23 cellular contexts compared by ENCODE assay signal in the genomic region with DNA sequence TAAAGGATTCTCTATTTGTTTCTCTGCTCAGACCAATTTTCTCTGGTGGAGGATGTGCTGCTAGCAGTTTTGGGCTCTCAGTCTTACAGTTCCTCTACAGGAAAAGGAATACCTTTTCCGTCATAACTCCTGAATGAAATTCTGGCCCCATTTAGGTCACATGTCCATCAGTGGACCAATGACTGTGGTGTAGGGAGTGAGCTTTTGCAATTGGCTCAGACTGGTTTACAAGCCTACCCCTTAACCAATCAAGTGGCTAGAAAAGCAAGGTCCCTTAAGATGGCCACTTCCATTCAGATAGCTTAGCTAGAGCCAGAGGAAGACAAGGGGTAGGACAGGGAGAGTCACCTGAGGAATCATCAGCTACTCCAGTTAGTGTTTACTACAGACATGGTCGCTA.
"Had no signal": no experiment of that assay in that cellular context is flagged by ENCODE, and none has a peak within 500 bp of the region (broad histone marks: within the 10 kb centered on the region; RNA-seq: fewer than 3 reads in every experiment).

No MANE protein-coding gene starts in this region.

- H3K9me3 ChIP-seq: ascending aorta, body of pancreas had no signal

- ATAC-seq: activated T-cell treated with anti-CD3 and anti-CD28 coated beads, Interleukin-2, amount 50 U/mL, for 4 hours; body of pancreas; PC-3 had no signal

- FAIRE-seq: bronchial epithelial cell, RCC 7860 had no signal

- DNase-seq: activated CD4-positive, alpha-beta memory T cell treated with anti-CD3 and anti-CD28 coated beads for 36 hours; activated CD4-positive, alpha-beta T cell treated with anti-CD3 and anti-CD28 coated beads, Interleukin-2, amount 10 ng/mL, durations not matched to agents 7 days and 5 days; activated CD4-positive, CD25-positive, alpha-beta regulatory T cell; activated CD8-positive, alpha-beta memory T cell treated with anti-CD3 and anti-CD28 coated beads for 24 hours; activated effector memory CD4-positive, alpha-beta T cell treated with anti-CD3 and anti-CD28 coated beads, Interleukin-2, amount 50 U/mL, for 16 hours; activated naive CD4-positive, alpha-beta T cell treated with Interleukin-2 at 50 U/mL for 16 hours; activated T-cell treated with anti-CD3 and anti-CD28 coated beads, Interleukin-2, amount 50 U/mL, for 4 hours; body of pancreas; central memory CD4-positive, alpha-beta T cell; KG1; NCI-H1048; NCI-H146; NCI-H187 treated with DMSO at 0.1 percent for 48 hours; NCI-H2081 treated with DMSO at 0.1 percent for 48 hours; NCI-H446; NCI-H524; PC-3; SHP77 treated with DMSO at 0.1 percent for 48 hours; T-helper 2 cell; T1000 had no signal

- H3K4me1 ChIP-seq: ascending aorta, body of pancreas had no signal

- H3K36me3 ChIP-seq: ascending aorta had no signal

- H3K27ac ChIP-seq: ascending aorta, body of pancreas had no signal

- H3K4me3 ChIP-seq: ascending aorta, body of pancreas had no signal

- H3K27me3 ChIP-seq: ascending aorta, body of pancreas had no signal
